8 cellular contexts compared by ENCODE assay signal in the genomic region with DNA sequence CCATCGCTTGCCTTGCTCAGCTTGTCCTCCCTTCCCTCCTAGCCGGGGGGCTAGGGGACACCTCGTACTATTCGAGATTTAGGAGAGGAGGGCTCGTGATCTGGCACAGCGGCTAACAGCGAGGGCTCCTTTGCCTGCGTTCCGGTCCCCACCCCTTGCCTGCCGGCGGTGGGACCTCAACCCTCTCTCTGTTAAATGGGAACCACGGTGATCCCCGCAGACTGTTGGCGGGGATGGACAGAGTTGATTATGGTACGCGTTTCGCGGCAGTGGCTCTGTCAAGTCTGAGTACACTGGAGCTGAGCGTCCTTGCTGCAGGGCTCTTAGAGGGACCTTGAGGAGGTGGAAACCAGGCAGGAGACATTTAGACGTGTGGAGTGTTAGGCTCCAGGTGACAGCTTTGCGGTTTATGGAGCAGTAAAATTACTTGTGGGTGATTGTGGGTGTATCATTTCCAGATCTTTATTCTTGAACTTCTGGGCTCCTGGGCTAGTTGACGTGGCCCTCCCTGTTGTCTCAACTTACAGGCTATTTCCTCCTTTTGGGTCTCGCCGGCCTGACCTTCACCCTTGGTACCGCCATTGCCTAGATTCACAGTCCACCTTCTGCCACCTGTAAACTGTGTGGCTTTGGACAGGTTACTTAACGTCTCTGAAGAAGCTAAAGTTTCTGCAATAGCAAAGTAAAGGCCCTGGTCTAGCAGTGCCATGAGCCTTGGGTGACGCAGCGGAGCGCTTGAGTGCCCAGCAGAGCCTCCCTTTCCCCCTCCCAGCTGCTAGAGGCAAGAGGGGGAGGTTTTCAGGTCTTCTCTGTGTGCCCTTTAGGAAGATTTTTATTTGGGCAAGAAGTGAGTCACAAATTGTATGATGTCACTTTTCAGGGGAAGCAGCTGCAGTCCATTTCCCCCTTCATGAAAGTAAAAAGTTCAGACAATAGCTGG. TPM values are rescaled to one million over a fixed set of nuclear protein-coding genes. Genes with fewer than 3 reads are reported as not detected.
A peak's percentile ranks its signal among the peaks of the same experiment; 100 is the strongest.
DNase-seq lines count a peak whose midpoint lies in the region; ATAC-seq and TF ChIP-seq lines count a peak whose summit lies in the region.

No MANE protein-coding gene starts in this region.

- H3F3A ChIP-seq in PC-3 (ENCODE audit: low read length, unreplicated experiment), result no peaks in the 10 kb centered on the region

- peak overlapping the region; percentile 99 for H3K4me3 ChIP-seq in PC-3 (ENCODE audit: low read length)
- H3K4me3 ChIP-seq in osteoblast (ENCODE audit: insufficient read depth, low read length), result peak overlapping the region; percentile 100

- DNase-seq in AG20443 (ENCODE audit: low spot score) (peak; percentile 51), PC-3 (peak; percentile 69), globus pallidus (ENCODE audit: low spot score) (peak; percentile 31), osteoblast (ENCODE audit: insufficient read length, low spot score, missing footprints) (peak; percentile 49), NK-92 (lab: John Stamatoyannopoulos, UW; ENCODE audit: unreplicated experiment) (no peak)
- peak; percentile 27 for DNase-seq in activated naive CD4-positive, alpha-beta T cell treated with anti-CD3 and anti-CD28 coated beads, Interleukin-2, amount 10 ng/mL, durations not matched to agents 7 days and 5 days

- CTCF ChIA-PET in PC-3 (lab: Charles Lee), result no interaction called here
- CTCF ChIA-PET in activated naive CD4-positive, alpha-beta T cell treated with anti-CD3 and anti-CD28 coated beads, Interleukin-2, amount 10 ng/mL, durations not matched to agents 7 days and 5 days (lab: Charles Lee), result interaction anchor here (1.5 kb wide), 1 partner anchor 11 kb away, joined by 5 read pairs; no protein-coding TSS in a partner anchor

- TF ChIP-seq CTCF in PC-3 (conservative IDR thresholded peaks at IDR 0.05; ENCODE audit: low read depth, low read length), result no peak
- no peak for TF ChIP-seq CTCF in osteoblast (IDR thresholded peaks at IDR 0.05; ENCODE audit: extremely low read depth, low read depth, low read length)

- H4K20me1 ChIP-seq in PC-3 (ENCODE audit: low read length), result no peaks in the 10 kb centered on the region
- H4K20me1 ChIP-seq in osteoblast (ENCODE audit: insufficient read depth, low read length), result peaks cover 20% of the 10 kb centered on the region

- intact Hi-C loops in PC-3 (cut with micrococcal nuclease), result no loop called here

- H3K9ac ChIP-seq in PC-3 (ENCODE audit: low read length), result peak overlapping the region; percentile 86

- peaks cover 22% of the 10 kb centered on the region; the same call in 1 of the 2 replicates for H3K79me2 ChIP-seq in PC-3 (ENCODE audit: low read length)
- peaks cover 36% of the 10 kb centered on the region for H3K79me2 ChIP-seq in osteoblast (ENCODE audit: insufficient read depth, low read length)

- ATAC-seq in GM18873 (IDR thresholded peaks at IDR 0.05; ENCODE audit: low FRiP score, unreplicated experiment) (peak; percentile 26), HG03097 (IDR thresholded peaks at IDR 0.05; ENCODE audit: low FRiP score, unreplicated experiment) (peak; percentile 29), PC-3 (peak; percentile 54)

- H3K4me2 ChIP-seq in PC-3 (ENCODE audit: low read length) (peak overlapping the region; percentile 96), osteoblast (ENCODE audit: insufficient read depth, low read length) (peak overlapping the region; percentile 92)

- H3K9me3 Mint-ChIP-seq in activated naive CD4-positive, alpha-beta T cell treated with anti-CD3 and anti-CD28 coated beads, Interleukin-2, amount 10 ng/mL, durations not matched to agents 7 days and 5 days, result peaks cover 12% of the 10 kb centered on the region

- peaks cover 32% of the 10 kb centered on the region for H3K36me3 Mint-ChIP-seq in activated naive CD4-positive, alpha-beta T cell treated with anti-CD3 and anti-CD28 coated beads, Interleukin-2, amount 10 ng/mL, durations not matched to agents 7 days and 5 days

- H3K9me2 ChIP-seq in PC-3 (replicated peaks; ENCODE audit: low read length), result no peaks in the 10 kb centered on the region

- H3K4me3 Mint-ChIP-seq in activated naive CD4-positive, alpha-beta T cell treated with anti-CD3 and anti-CD28 coated beads, Interleukin-2, amount 10 ng/mL, durations not matched to agents 7 days and 5 days, result peak overlapping the region; percentile 91

- H3K27ac Mint-ChIP-seq in activated naive CD4-positive, alpha-beta T cell treated with anti-CD3 and anti-CD28 coated beads, Interleukin-2, amount 10 ng/mL, durations not matched to agents 7 days and 5 days, result peak overlapping the region; percentile 90

- H3K9me3 ChIP-seq in PC-3 (ENCODE audit: low read length) (no peaks in the 10 kb centered on the region), osteoblast (ENCODE audit: low read depth, low read length) (no peaks in the 10 kb centered on the region)

- BruUV-seq in PC-3 (replicated peaks; lab: Mats Ljungman, UMichigan), result TSS peak; percentile 41

- H3K27ac ChIP-seq in PC-3 (ENCODE audit: low read length), result peak overlapping the region; percentile 67
- peak overlapping the region; percentile 86 for H3K27ac ChIP-seq in osteoblast (ENCODE audit: low read depth, low read length)

- H3K27me3 ChIP-seq in PC-3 (ENCODE audit: low read length), result no peaks in the 10 kb centered on the region
- H3K27me3 ChIP-seq in osteoblast (ENCODE audit: insufficient read depth, low read length), result no peaks in the 10 kb centered on the region

- H3K4me1 Mint-ChIP-seq in activated naive CD4-positive, alpha-beta T cell treated with anti-CD3 and anti-CD28 coated beads, Interleukin-2, amount 10 ng/mL, durations not matched to agents 7 days and 5 days, result peaks cover 42% of the 10 kb centered on the region

- peaks cover 4% of the 10 kb centered on the region for H3K27me3 Mint-ChIP-seq in activated naive CD4-positive, alpha-beta T cell treated with anti-CD3 and anti-CD28 coated beads, Interleukin-2, amount 10 ng/mL, durations not matched to agents 7 days and 5 days

- H2AFZ ChIP-seq in PC-3 (ENCODE audit: low read length) (peak overlapping the region; percentile 98), osteoblast (ENCODE audit: low read length) (peak overlapping the region; percentile 100)

- H3K4me1 ChIP-seq in PC-3 (ENCODE audit: insufficient read depth, low read length) (0 out of 2 replicates have a peak, but pooled peaks cover 5% of the 10 kb centered on the region), osteoblast (ENCODE audit: insufficient read depth, low read length) (peaks cover 11% of the 10 kb centered on the region)

- H3K36me3 ChIP-seq in PC-3 (ENCODE audit: low read depth, low read length), result no peaks in the 10 kb centered on the region; the same call in 1 of the 2 replicates
- no peaks in the 10 kb centered on the region for H3K36me3 ChIP-seq in osteoblast (ENCODE audit: insufficient read depth, low read length)

- POLR2A ChIA-PET in PC-3 (lab: Charles Lee; ENCODE audit: unreplicated experiment), result interaction anchor here (0.5 kb wide), 1 partner anchor 250 kb away, joined by 5 read pairs; no protein-coding TSS in a partner anchor

RNA-seq across cellular contexts. Expression of gene CASP7, which starts 0.7 kb away (rescaled TPM):
- total RNA-seq in PC-3 (2014; rRNA removed) (13.2 and 13.7 TPM in 2 replicates), osteoblast (17.4 and 21.7 TPM in 2 replicates)

RNA-seq across cellular contexts. Expression of gene NRAP, which starts 16.6 kb away (rescaled TPM):
- total RNA-seq in PC-3 (2014; rRNA removed), result not detected in 2 replicates
- total RNA-seq in osteoblast, result not detected in 2 replicates
